In the genomic region with DNA sequence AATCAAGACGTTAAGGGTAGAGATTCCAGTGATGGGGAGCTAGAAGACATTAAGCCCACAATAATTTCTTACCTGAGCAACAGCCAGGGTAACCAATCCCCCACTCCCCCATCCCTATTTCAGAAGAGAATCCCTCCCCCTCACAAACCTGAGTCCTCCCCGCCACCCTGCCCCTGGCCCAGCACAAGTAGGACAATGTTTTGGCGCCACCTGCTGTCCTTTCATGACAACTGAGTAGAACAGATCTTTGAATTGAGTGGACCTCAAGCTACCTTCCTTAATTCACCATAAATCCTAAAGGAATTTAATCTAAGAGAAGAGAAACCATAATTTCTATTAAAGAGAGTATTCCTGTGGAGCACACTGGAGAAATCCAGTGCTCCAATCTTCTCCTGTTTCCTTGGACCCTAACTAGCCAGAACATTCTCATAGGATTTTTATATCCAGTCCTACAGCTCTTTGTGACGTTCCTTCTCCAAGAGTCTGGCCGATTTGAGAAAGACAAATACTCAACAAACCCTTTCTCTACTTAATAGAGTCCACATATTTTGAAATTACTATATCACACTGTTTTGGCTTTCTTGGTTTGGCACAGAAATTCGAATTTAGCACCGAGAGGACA, we compare ENCODE assay signal across 9 cellular contexts. TPM values are rescaled to one million over a fixed set of nuclear protein-coding genes. Genes with fewer than 3 reads are reported as not detected.
DNase-seq lines count a peak whose midpoint lies in the region; ATAC-seq and TF ChIP-seq lines count a peak whose summit lies in the region.
"Had no signal": no experiment of that assay in that cellular context is flagged by ENCODE, and none has a peak within 500 bp of the region (broad histone marks: within the 10 kb centered on the region; RNA-seq: fewer than 3 reads in every experiment).

No MANE protein-coding gene starts in this region.

- H3K27me3 ChIP-seq in OCI-LY1 (ENCODE audit: insufficient read depth, low read length): no peaks in the 10 kb centered on the region

- no peak overlapping the region for H3K4me2 ChIP-seq in OCI-LY1 (ENCODE audit: low read length)

- no peaks in the 10 kb centered on the region for H3K36me3 Mint-ChIP-seq in type B pancreatic cell

- no peaks in the 10 kb centered on the region for H3K9me2 ChIP-seq in OCI-LY1 (ENCODE audit: low read depth, low read length)

- ATAC-seq in HG02798 (IDR thresholded peaks at IDR 0.05; ENCODE audit: poor library complexity, unreplicated experiment): no peak

- no peak overlapping the region for H3K4me3 Mint-ChIP-seq in type B pancreatic cell
- H3K4me3 Mint-ChIP-seq: stimulated activated naive CD8-positive, alpha-beta T cell treated with anti-CD3 and anti-CD28 coated beads, Interleukin-15, Interleukin-2, amounts not matched to agents 100 ng/mL and 50 ng/mL, for 24 hours had no signal

- no peak overlapping the region for H3K27ac ChIP-seq in OCI-LY1 (ENCODE audit: low read depth, low read length, poor library complexity, severe bottlenecking)

- peaks cover 29% of the 10 kb centered on the region for H3K4me1 Mint-ChIP-seq in type B pancreatic cell (ENCODE audit: unreplicated experiment)

- H3K9ac ChIP-seq in OCI-LY1 (ENCODE audit: low read length): no peak overlapping the region

- peak; percentile 79 for TF ChIP-seq CTCF in AG09309 (IDR thresholded peaks at IDR 0.05; ENCODE audit: control insufficient read depth, insufficient read depth, low read depth, low read length, missing control alignments)
- peak; percentile 71 for TF ChIP-seq CTCF in GM13976 (IDR thresholded peaks at IDR 0.05; ENCODE audit: borderline replicate concordance, control extremely low read depth, extremely low read depth, insufficient read depth, missing control alignments)
- TF ChIP-seq CTCF in OCI-LY1 (IDR thresholded peaks at IDR 0.05; ENCODE audit: low read length): peak; percentile 87
- TF ChIP-seq CTCF in fibroblast of the aortic adventitia (IDR thresholded peaks at IDR 0.05; ENCODE audit: insufficient read depth, low read length): peak; percentile 77
- TF ChIP-seq CTCF in type B pancreatic cell (conservative IDR thresholded peaks at IDR 0.05): peak; percentile 81

- no peaks in the 10 kb centered on the region for H3K79me2 ChIP-seq in OCI-LY1 (ENCODE audit: insufficient read depth, low read length)

- H3F3A ChIP-seq in OCI-LY1 (ENCODE audit: insufficient read depth, low read length): no peaks in the 10 kb centered on the region

- H3K27me3 Mint-ChIP-seq in type B pancreatic cell: no peaks in the 10 kb centered on the region
- H3K27me3 Mint-ChIP-seq: stimulated activated naive CD8-positive, alpha-beta T cell treated with anti-CD3 and anti-CD28 coated beads, Interleukin-15, Interleukin-2, amounts not matched to agents 100 ng/mL and 50 ng/mL, for 24 hours had no signal

- DNase-seq in AG09309 (ENCODE audit: low read depth): no peak
- DNase-seq in GM13976 (ENCODE audit: low spot score): peak; percentile 62
- DNase-seq in activated T-cell treated with anti-CD3 and anti-CD28 coated beads, Interleukin-2, amount 50 U/mL, for 48 hours: peak; percentile 74
- peak; percentile 62 for DNase-seq in fibroblast of the aortic adventitia (ENCODE audit: low read depth)
- peak in 44 of 56 donors; percentile 1 to 80 (median 28) for DNase-seq in nucleus accumbens (lab: John Stamatoyannopoulos, UW)
- DNase-seq in type B pancreatic cell (ENCODE audit: extremely low spot score, unreplicated experiment): no peak

- H3K4me1 ChIP-seq in OCI-LY1 (ENCODE audit: insufficient read depth, low read length, severe bottlenecking): no peaks in the 10 kb centered on the region

- no peaks in the 10 kb centered on the region for H4K20me1 ChIP-seq in OCI-LY1 (ENCODE audit: insufficient read depth, low read length)

- no peaks in the 10 kb centered on the region for H3K9me3 Mint-ChIP-seq in type B pancreatic cell
- H3K9me3 Mint-ChIP-seq: stimulated activated naive CD8-positive, alpha-beta T cell treated with anti-CD3 and anti-CD28 coated beads, Interleukin-15, Interleukin-2, amounts not matched to agents 100 ng/mL and 50 ng/mL, for 24 hours had no signal

- H3K4me3 ChIP-seq in AG09309 (ENCODE audit: control insufficient read depth, low read depth, low read length): no peak overlapping the region
- no peak overlapping the region for H3K4me3 ChIP-seq in OCI-LY1 (ENCODE audit: low read depth, low read length, poor library complexity, severe bottlenecking)
- H3K4me3 ChIP-seq in fibroblast of the aortic adventitia (ENCODE audit: low read depth, low read length): no peak overlapping the region

- no peak overlapping the region for H3K27ac Mint-ChIP-seq in type B pancreatic cell
- H3K27ac Mint-ChIP-seq: stimulated activated naive CD8-positive, alpha-beta T cell treated with anti-CD3 and anti-CD28 coated beads, Interleukin-15, Interleukin-2, amounts not matched to agents 100 ng/mL and 50 ng/mL, for 24 hours had no signal

- H3K36me3 ChIP-seq in OCI-LY1 (ENCODE audit: insufficient read depth, low read length): no peaks in the 10 kb centered on the region

- no peaks in the 10 kb centered on the region for H3K9me3 ChIP-seq in OCI-LY1 (ENCODE audit: low read length)

- in situ Hi-C loops in GM13976 (cut with MboI; ENCODE audit: low sequenced_read_pairs, unreplicated experiment): no loop called here

- H2AFZ ChIP-seq in OCI-LY1 (ENCODE audit: low read length): no peak overlapping the region

RNA-seq across cellular contexts. Expression of a gene that starts 41.1 kb away (rescaled TPM):
- total RNA-seq in fibroblast of the aortic adventitia (ENCODE audit: low replicate concordance) (18.3 and 23.8 TPM in 2 replicates), type B pancreatic cell (ENCODE audit: low replicate concordance) (17.9 and 19.6 TPM in 2 replicates)

RNA-seq across cellular contexts. Expression of a gene that starts 50.3 kb away (rescaled TPM):
- total RNA-seq in fibroblast of the aortic adventitia (ENCODE audit: low replicate concordance): 1.6 and 3.1 TPM in 2 replicates
- total RNA-seq in type B pancreatic cell (ENCODE audit: low replicate concordance): 5.5 and 6.1 TPM in 2 replicates

RNA-seq across cellular contexts. Expression of a gene that starts 57.2 kb away (rescaled TPM):
- 25.7 and 41.9 TPM in 2 replicates for total RNA-seq in fibroblast of the aortic adventitia (ENCODE audit: low replicate concordance)
- total RNA-seq in type B pancreatic cell (ENCODE audit: low replicate concordance): 37.8 and 54.0 TPM in 2 replicates

RNA-seq across cellular contexts. Expression of a gene that starts 58.5 kb away (rescaled TPM):
- total RNA-seq in fibroblast of the aortic adventitia (ENCODE audit: low replicate concordance) (68.1 and 76.0 TPM in 2 replicates), type B pancreatic cell (ENCODE audit: low replicate concordance) (86.2 and 88.7 TPM in 2 replicates)

RNA-seq across cellular contexts. Expression of a gene that starts 58.8 kb away (rescaled TPM):
- total RNA-seq in fibroblast of the aortic adventitia (ENCODE audit: low replicate concordance) (0.09 TPM in 1 of 2 replicates, not detected in the other), type B pancreatic cell (ENCODE audit: low replicate concordance) (10.8 and 13.8 TPM in 2 replicates)

Comparison
In these comparisons a context has a peak if more than half of its experiments do, and no peak if none do; other contexts are left out.
1. DNase-seq: peak in GM13976 (single experiment), activated T-cell treated with anti-CD3 and anti-CD28 coated beads, Interleukin-2, amount 50 U/mL, for 48 hours (2 of 2), fibroblast of the aortic adventitia (single experiment) and nucleus accumbens (44 of 56); none in AG09309 (single experiment) and type B pancreatic cell (single experiment).
2. Peak in every context shown above with its lines, with median percentiles within 50 percentile points of each other: CTCF ChIP-seq.